27 cellular contexts compared by ENCODE assay signal in the genomic region with DNA sequence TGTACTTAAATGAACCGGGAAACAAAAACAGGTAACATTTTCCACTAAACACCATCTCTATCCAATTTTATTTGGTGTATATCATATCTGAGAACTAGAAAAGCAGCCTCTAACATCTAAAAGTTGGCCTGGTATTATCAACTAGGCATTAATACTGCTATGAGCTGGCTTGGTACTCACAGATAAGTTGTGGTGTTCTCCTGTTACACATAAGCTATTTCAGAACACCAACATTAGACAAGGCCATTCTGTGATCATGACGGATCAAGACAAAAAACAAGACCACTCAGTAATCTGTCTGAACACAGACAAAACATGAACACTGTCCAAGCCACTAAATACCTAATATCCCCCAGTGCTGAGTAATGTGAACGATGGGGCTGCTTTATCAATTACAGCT. TPM values are rescaled to one million over a fixed set of nuclear protein-coding genes. Genes with fewer than 3 reads are reported as not detected.
"Had no signal": no experiment of that assay in that cellular context is flagged by ENCODE, and none has a peak within 500 bp of the region (broad histone marks: within the 10 kb centered on the region; RNA-seq: fewer than 3 reads in every experiment).

No MANE protein-coding gene starts in this region.

- H3K36me3 ChIP-seq: esophagus muscularis mucosa, left lung, lower lobe of right lung, ovary, tibial artery had no signal

- ATAC-seq: foreskin keratinocyte; left lung; lower lobe of right lung; naive thymus-derived CD8-positive, alpha-beta T cell; sciatic nerve; stimulated activated memory B cell treated with anti-CD40 and anti-IgM and Interleukin-4, amounts not matched to agents 10 μg/mL and 1 μg/mL and 100 μg/mL, for 72 hours; stimulated activated naive CD8-positive, alpha-beta T cell treated with anti-CD3 and anti-CD28 coated beads, Interleukin-15, Interleukin-2, amounts not matched to agents 100 U/mL and 50 U/mL, for 24 hours had no signal

- H3K9me3 Mint-ChIP-seq: naive thymus-derived CD8-positive, alpha-beta T cell; stimulated activated memory B cell treated with anti-CD40 and anti-IgM and Interleukin-4, amounts not matched to agents 10 μg/mL and 1 μg/mL and 100 μg/mL, for 72 hours; type B pancreatic cell had no signal

- H3K27me3 ChIP-seq: esophagus muscularis mucosa, left lung, ovary, spleen, testis, tibial artery had no signal

- H3K27ac Mint-ChIP-seq: stimulated activated memory B cell treated with anti-CD40 and anti-IgM and Interleukin-4, amounts not matched to agents 10 μg/mL and 1 μg/mL and 100 μg/mL, for 72 hours; type B pancreatic cell had no signal

- H3K4me3 Mint-ChIP-seq: naive thymus-derived CD8-positive, alpha-beta T cell; stimulated activated memory B cell treated with anti-CD40 and anti-IgM and Interleukin-4, amounts not matched to agents 10 μg/mL and 1 μg/mL and 100 μg/mL, for 72 hours; type B pancreatic cell had no signal

- H3K36me3 Mint-ChIP-seq: type B pancreatic cell had no signal

- H3K4me3 ChIP-seq: coronary artery, esophagus muscularis mucosa, hepatocyte, left lung, lower lobe of right lung, ovary, skin epidermis, spleen, testis, tibial artery had no signal

- DNase-seq: dermis blood vessel endothelial cell; effector memory CD4-positive, alpha-beta T cell; foreskin keratinocyte; kidney; left lung; lower lobe of right lung; naive thymus-derived CD8-positive, alpha-beta T cell; occipital lobe; ovary; posterior cingulate gyrus; retina; spleen; stimulated activated CD4-positive, alpha-beta T cell treated with anti-CD3 and anti-CD28 coated beads, Interleukin-4, amount 100 ng/mL, for 4 hours; stimulated activated naive CD8-positive, alpha-beta T cell treated with anti-CD3 and anti-CD28 coated beads, Interleukin-15, Interleukin-2, amounts not matched to agents 100 U/mL and 50 U/mL, for 24 hours; substantia nigra; testis; tibial artery had no signal

- H3K9me3 ChIP-seq: esophagus muscularis mucosa, left lung, lower lobe of right lung, ovary, spleen, testis, tibial artery had no signal

- H3K4me1 ChIP-seq: foreskin keratinocyte, left lung, lower lobe of right lung, spleen, testis, tibial artery had no signal

- H3K27me3 Mint-ChIP-seq: naive thymus-derived CD8-positive, alpha-beta T cell; stimulated activated memory B cell treated with anti-CD40 and anti-IgM and Interleukin-4, amounts not matched to agents 10 μg/mL and 1 μg/mL and 100 μg/mL, for 72 hours; type B pancreatic cell had no signal

- H3K27ac ChIP-seq: coronary artery, esophagus muscularis mucosa, foreskin keratinocyte, hepatocyte, left lung, lower lobe of right lung, ovary, skin epidermis, spleen, testis, tibial artery had no signal

RNA-seq across cellular contexts. Expression of a gene that starts 11.9 kb away (rescaled TPM):
- total RNA-seq: dermis blood vessel endothelial cell, endothelial cell of umbilical vein, fibroblast of lung, myocyte had no signal
- polyA plus RNA-seq: endothelial cell of umbilical vein, fibroblast of lung had no signal
